ENCODE assay signal across 11 cellular contexts in the genomic region with DNA sequence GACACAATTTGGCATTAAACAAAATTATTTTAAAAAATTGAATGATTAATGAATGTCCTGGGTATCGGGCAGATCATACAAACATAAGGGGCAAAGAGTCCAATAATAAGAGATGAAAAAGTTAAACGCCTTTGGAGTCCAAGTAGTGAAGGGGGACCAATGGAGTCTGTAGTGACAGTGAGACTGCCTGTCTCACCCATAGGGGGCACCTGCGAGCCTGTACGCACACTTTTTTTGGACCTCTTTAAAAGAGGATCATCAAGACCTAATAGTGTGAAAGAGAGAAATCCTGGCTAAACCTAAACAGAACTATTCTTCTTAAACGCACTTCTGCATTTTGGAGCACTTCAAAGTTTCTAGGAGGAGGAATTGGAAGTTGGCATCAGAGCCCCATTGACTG.
DNase-seq lines count a peak whose midpoint lies in the region; ATAC-seq and TF ChIP-seq lines count a peak whose summit lies in the region.
"Had no signal": no experiment of that assay in that cellular context is flagged by ENCODE, and none has a peak within 500 bp of the region (broad histone marks: within the 10 kb centered on the region; RNA-seq: fewer than 3 reads in every experiment).

No MANE protein-coding gene starts in this region.

- H3K9me3 Mint-ChIP-seq in activated CD4-positive, alpha-beta memory T cell treated with anti-CD3 and anti-CD28 coated beads, Interleukin-2, amount 10 ng/mL, durations not matched to agents 7 days and 5 days, result peaks cover 2% of the 10 kb centered on the region
- H3K9me3 Mint-ChIP-seq: activated T-helper 2 cell treated with anti-CD3 and anti-CD28 coated beads, Interferon-gamma antibody, Interleukin-2, Interleukin-4, amounts not matched to agents 10 μg/mL and 5 μg/mL and 100 μg/mL, durations not matched to agents 14 hours and 24 hours and 36 hours had no signal

- H3K27me3 Mint-ChIP-seq in activated CD4-positive, alpha-beta memory T cell treated with anti-CD3 and anti-CD28 coated beads, Interleukin-2, amount 10 ng/mL, durations not matched to agents 7 days and 5 days, result no peaks in the 10 kb centered on the region

- no peaks in the 10 kb centered on the region for H3K9me3 ChIP-seq in cardiac muscle cell (ENCODE audit: low read depth)
- no peaks in the 10 kb centered on the region for H3K9me3 ChIP-seq in colonic mucosa
- H3K9me3 ChIP-seq in smooth muscle cell (replicated peaks; ENCODE audit: low read depth), result no peaks in the 10 kb centered on the region
- H3K9me3 ChIP-seq: BLaER1 had no signal

- POLR2A ChIA-PET in activated CD4-positive, alpha-beta memory T cell treated with anti-CD3 and anti-CD28 coated beads, Interleukin-2, amount 10 ng/mL, durations not matched to agents 7 days and 5 days (lab: Charles Lee), result no interaction called here

- peak; percentile 45 for TF ChIP-seq CTCF in cardiac muscle cell (IDR thresholded peaks at IDR 0.05; ENCODE audit: low read depth, low read length)
- peak; percentile 12 for TF ChIP-seq CTCF in colonic mucosa (IDR thresholded peaks at IDR 0.05)
- peak; percentile 30 for TF ChIP-seq CTCF in smooth muscle cell (IDR thresholded peaks at IDR 0.05; ENCODE audit: borderline replicate concordance, insufficient read depth, poor library complexity, severe bottlenecking)

- H3K27ac ChIP-seq in cardiac muscle cell (no peak overlapping the region), colonic mucosa (no peak overlapping the region), smooth muscle cell (ENCODE audit: low read depth) (no peak overlapping the region)
- H3K27ac ChIP-seq: BLaER1 had no signal

- H3K4me3 Mint-ChIP-seq in activated CD4-positive, alpha-beta memory T cell treated with anti-CD3 and anti-CD28 coated beads, Interleukin-2, amount 10 ng/mL, durations not matched to agents 7 days and 5 days, result no peak overlapping the region

- H3K4me1 Mint-ChIP-seq in activated CD4-positive, alpha-beta memory T cell treated with anti-CD3 and anti-CD28 coated beads, Interleukin-2, amount 10 ng/mL, durations not matched to agents 7 days and 5 days, result no peaks in the 10 kb centered on the region

- H3K79me2 ChIP-seq in smooth muscle cell (ENCODE audit: low read depth), result no peaks in the 10 kb centered on the region

- CTCF ChIA-PET in activated CD4-positive, alpha-beta memory T cell treated with anti-CD3 and anti-CD28 coated beads, Interleukin-2, amount 10 ng/mL, durations not matched to agents 7 days and 5 days (lab: Charles Lee), result no interaction called here

- H3F3A ChIP-seq in smooth muscle cell (ENCODE audit: low read depth), result no peaks in the 10 kb centered on the region

- no peak for DNase-seq in cardiac muscle cell (ENCODE audit: low read depth in 1 of 2, low spot score in 1 of 2)
- no peak for DNase-seq in cardiac septum (ENCODE audit: low spot score)
- DNase-seq in NAMALWA (ENCODE audit: low spot score), result peak; percentile 35
- DNase-seq in colonic mucosa, result no peak
- no peak for DNase-seq in smooth muscle cell (lab: John Stamatoyannopoulos, UW; ENCODE audit: unreplicated experiment)
- no peak for DNase-seq in stimulated activated CD4-positive, alpha-beta T cell treated with anti-CD3 and anti-CD28 coated beads, Interleukin-12 subunit alpha, Interleukin-12 subunit beta, amount 100 ng/mL, for 4 hours
- no peak for DNase-seq in activated CD4-positive, alpha-beta memory T cell treated with anti-CD3 and anti-CD28 coated beads, Interleukin-2, amount 10 ng/mL, durations not matched to agents 7 days and 5 days
- DNase-seq: NCI-H446 treated with DMSO at 0.1 percent for 48 hours had no signal

- no peak for ATAC-seq in HG03469 (IDR thresholded peaks at IDR 0.05; ENCODE audit: unreplicated experiment)

- H3K36me3 ChIP-seq in cardiac muscle cell (no peaks in the 10 kb centered on the region), colonic mucosa (no peaks in the 10 kb centered on the region), smooth muscle cell (ENCODE audit: low read depth) (no peaks in the 10 kb centered on the region)
- H3K36me3 ChIP-seq: BLaER1 had no signal

- H3K4me3 ChIP-seq in cardiac muscle cell (no peak overlapping the region), colonic mucosa (no peak overlapping the region), smooth muscle cell (no peak overlapping the region)
- H3K4me3 ChIP-seq: BLaER1 had no signal

- no peaks in the 10 kb centered on the region for H3K36me3 Mint-ChIP-seq in activated CD4-positive, alpha-beta memory T cell treated with anti-CD3 and anti-CD28 coated beads, Interleukin-2, amount 10 ng/mL, durations not matched to agents 7 days and 5 days (ENCODE audit: low read depth)

- intact Hi-C loops in cardiac septum (cut with DNase I) (no loop called here), colonic mucosa (cut with DNase I) (no loop called here)

- H4K20me1 ChIP-seq in smooth muscle cell (ENCODE audit: low read depth), result no peaks in the 10 kb centered on the region
- H4K20me1 ChIP-seq: BLaER1 had no signal

- no peaks in the 10 kb centered on the region for H3K4me1 ChIP-seq in cardiac muscle cell (ENCODE audit: low read depth)
- H3K4me1 ChIP-seq in colonic mucosa, result no peaks in the 10 kb centered on the region
- H3K4me1 ChIP-seq in smooth muscle cell (ENCODE audit: low read depth), result no peaks in the 10 kb centered on the region

- no peak overlapping the region for H2AFZ ChIP-seq in smooth muscle cell (ENCODE audit: low read depth)

- H3K27ac Mint-ChIP-seq in activated CD4-positive, alpha-beta memory T cell treated with anti-CD3 and anti-CD28 coated beads, Interleukin-2, amount 10 ng/mL, durations not matched to agents 7 days and 5 days, result no peak overlapping the region
- H3K27ac Mint-ChIP-seq: activated T-helper 2 cell treated with anti-CD3 and anti-CD28 coated beads, Interferon-gamma antibody, Interleukin-2, Interleukin-4, amounts not matched to agents 10 μg/mL and 5 μg/mL and 100 μg/mL, durations not matched to agents 14 hours and 24 hours and 36 hours had no signal

- no peak overlapping the region for H3K4me2 ChIP-seq in smooth muscle cell
- H3K4me2 ChIP-seq: BLaER1 had no signal

- WGBS in smooth muscle cell (ENCODE audit: low lambda C conversion rate), result 87% methylated on average over 5 of the region's 5 CpGs

- no peak overlapping the region for H3K9ac ChIP-seq in colonic mucosa (ENCODE audit: low read depth in 2 of 2, low read length in 2 of 2)
- H3K9ac ChIP-seq in smooth muscle cell (ENCODE audit: low read depth), result no peak overlapping the region
- H3K9ac ChIP-seq: BLaER1 had no signal

- H3K27me3 ChIP-seq in cardiac muscle cell (no peaks in the 10 kb centered on the region), colonic mucosa (no peaks in the 10 kb centered on the region), smooth muscle cell (ENCODE audit: low read depth) (no peaks in the 10 kb centered on the region)
- H3K27me3 ChIP-seq: BLaER1 had no signal
